In the genomic region with DNA sequence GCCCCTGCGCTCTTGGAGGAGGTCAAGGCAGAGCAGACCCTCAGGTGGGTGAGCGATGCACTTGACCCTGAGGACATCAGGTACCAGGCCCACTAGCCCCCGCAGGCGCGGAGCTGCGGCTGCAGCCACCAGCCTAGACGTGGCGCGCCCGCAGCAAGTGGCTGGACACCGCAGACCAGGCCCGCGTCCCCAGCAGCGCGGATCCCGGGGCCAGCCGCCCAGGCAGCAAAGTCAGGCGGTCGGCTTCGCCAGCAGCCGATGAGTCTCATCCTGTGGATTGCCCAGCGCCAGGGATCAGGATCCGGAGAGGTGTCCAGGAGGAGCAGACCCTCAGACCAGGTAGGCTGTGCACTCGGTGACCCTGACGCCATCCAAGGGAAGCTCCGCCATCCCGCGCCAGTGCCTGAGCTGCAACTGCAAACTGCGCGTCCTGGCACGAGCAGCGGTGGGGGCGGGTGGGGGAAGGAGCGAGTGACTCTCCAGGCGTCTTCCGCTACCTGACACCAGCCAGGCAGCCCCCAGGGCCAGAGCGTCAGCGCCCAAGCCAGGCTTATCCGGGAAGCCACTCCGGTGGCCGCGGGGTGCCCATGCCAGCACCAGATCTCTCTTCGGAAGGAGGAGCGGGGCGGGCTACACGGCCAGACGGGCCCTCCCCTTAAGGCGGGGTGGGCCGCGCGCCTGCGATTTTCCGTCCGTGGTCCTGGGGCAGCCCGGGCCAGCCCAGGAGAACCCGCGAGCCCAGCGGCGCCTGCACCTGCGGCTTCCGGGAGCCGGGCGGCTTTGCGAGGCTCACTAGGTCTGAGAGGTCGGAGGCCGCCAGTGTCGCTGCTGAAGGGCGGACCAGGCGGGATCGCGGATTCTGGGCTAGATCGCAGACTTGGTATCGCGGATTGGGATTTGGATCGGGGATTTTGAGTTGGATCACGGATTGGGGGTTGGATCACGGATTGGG, we compare ENCODE assay signal across 8 cellular contexts. TPM values are rescaled to one million over a fixed set of nuclear protein-coding genes. Genes with fewer than 3 reads are reported as not detected.
DNase-seq lines count a peak whose midpoint lies in the region; ATAC-seq and TF ChIP-seq lines count a peak whose summit lies in the region.
"Not testable (repeated sequence)": the region's sequence is repeated elsewhere in the genome, so short reads cannot be mapped to it uniquely, and the experiment has no call there.
"Had no signal": no experiment of that assay in that cellular context is flagged by ENCODE, and none has a peak within 500 bp of the region (broad histone marks: within the 10 kb centered on the region; RNA-seq: fewer than 3 reads in every experiment).

No MANE protein-coding gene starts in this region.

- ATAC-seq in GM19468 (IDR thresholded peaks at IDR 0.05; ENCODE audit: extremely low read depth, unreplicated experiment): peak; percentile 55
- ATAC-seq in T-helper 17 cell: peak; percentile 92
- ATAC-seq in gastroesophageal sphincter: peak; percentile 77

- peak overlapping the region; percentile 25 to 33 for H3K4me3 ChIP-seq in gastroesophageal sphincter

- TF ChIP-seq CTCF in gastroesophageal sphincter (IDR thresholded peaks at IDR 0.05); nephron progenitor cell (IDR thresholded peaks at IDR 0.05): not testable (repeated sequence)

- peak in 2 of 3 donors; percentile 39 to 63 for DNase-seq in T-helper 17 cell
- DNase-seq in activated CD8-positive, alpha-beta memory T cell treated with anti-CD3 and anti-CD28 coated beads, Interleukin-2, amount 50 U/mL, for 48 hours: peak; percentile 79
- peak; percentile 18 for DNase-seq in activated naive CD8-positive, alpha-beta T cell treated with anti-CD3 and anti-CD28 coated beads, Interleukin-2, amount 50 U/mL, for 16 hours (ENCODE audit: low read depth, low spot score)
- peak; percentile 21 for DNase-seq in nephron progenitor cell
- DNase-seq in stimulated activated CD4-positive, alpha-beta T cell treated with anti-CD3 and anti-CD28 coated beads, TNF-alpha, amount 100 ng/mL, for 4 hours (ENCODE audit: low read depth in 3 of 3): peak; percentile 16 to 36 (median 20)

- H3K27ac Mint-ChIP-seq in T-helper 17 cell, nephron progenitor cell: not testable (repeated sequence)

- no CpG with 5 or more reads among the region's 77 CpGs for WGBS in gastroesophageal sphincter (ENCODE audit: low coverage in 1 of 2), 2 donors

- not testable (repeated sequence) for H3K4me3 Mint-ChIP-seq in T-helper 17 cell
- peak overlapping the region; percentile 72 for H3K4me3 Mint-ChIP-seq in nephron progenitor cell

- not testable (repeated sequence) for H3K27me3 Mint-ChIP-seq in T-helper 17 cell
- peaks cover 12% of the 10 kb centered on the region for H3K27me3 Mint-ChIP-seq in nephron progenitor cell (ENCODE audit: low read depth, poor library complexity)

- peak overlapping the region in 1 of 4 donors; percentile 64 for H3K27ac ChIP-seq in gastroesophageal sphincter

- H3K27me3 ChIP-seq in gastroesophageal sphincter: peaks cover 49% of the 10 kb centered on the region

- not testable (repeated sequence) for H3K4me1 Mint-ChIP-seq in T-helper 17 cell, nephron progenitor cell

- H3K9me3 ChIP-seq in T-helper 17 cell (ENCODE audit: control insufficient read depth, low read length, poor library complexity, severe bottlenecking); gastroesophageal sphincter: not testable (repeated sequence)

- H3K9me3 Mint-ChIP-seq in nephron progenitor cell: peaks cover 15% of the 10 kb centered on the region

- H3K4me1 ChIP-seq in gastroesophageal sphincter: not testable (repeated sequence)

- H3K36me3 Mint-ChIP-seq in T-helper 17 cell (ENCODE audit: low read depth); nephron progenitor cell (ENCODE audit: low read depth): not testable (repeated sequence)

- H3K36me3 ChIP-seq in gastroesophageal sphincter: not testable (repeated sequence)

- not testable (repeated sequence) for TF ChIP-seq POLR2A in gastroesophageal sphincter (IDR thresholded peaks at IDR 0.05)

- TF ChIP-seq EP300 in gastroesophageal sphincter (IDR thresholded peaks at IDR 0.05): not testable (repeated sequence)

RNA-seq across cellular contexts. Expression of gene PROP1, which starts 10.4 kb away (rescaled TPM):
- total RNA-seq in T-helper 17 cell (not detected), gastroesophageal sphincter (not detected)
- total RNA-seq: GM23338 had no signal

Comparison
In these comparisons a context has a peak if more than half of its experiments do, and no peak if none do; other contexts are left out.
1. DNase-seq: peak in every context shown above with its lines; median percentile 79 in activated CD8-positive, alpha-beta memory T cell treated with anti-CD3 and anti-CD28 coated beads, Interleukin-2, amount 50 U/mL, for 48 hours; 51 in T-helper 17 cell; 21 in nephron progenitor cell; 20 in stimulated activated CD4-positive, alpha-beta T cell treated with anti-CD3 and anti-CD28 coated beads, TNF-alpha, amount 100 ng/mL, for 4 hours; 18 in activated naive CD8-positive, alpha-beta T cell treated with anti-CD3 and anti-CD28 coated beads, Interleukin-2, amount 50 U/mL, for 16 hours.